ENCODE assay signal across 10 cellular contexts in genomic region chr20:64261138-64261537, GRCh38. TPM values are rescaled to one million over a fixed set of nuclear protein-coding genes. Genes with fewer than 3 reads are reported as not detected.
A peak's percentile ranks its signal among the peaks of the same experiment; 100 is the strongest.
DNase-seq lines count a peak whose midpoint lies in the region; ATAC-seq and TF ChIP-seq lines count a peak whose summit lies in the region.
"Had no signal": no experiment of that assay in that cellular context is flagged by ENCODE, and none has a peak within 500 bp of the region (broad histone marks: within the 10 kb centered on the region; RNA-seq: fewer than 3 reads in every experiment).

No MANE protein-coding gene starts in this region.

- peaks cover 4% of the 10 kb centered on the region; the same call in 1 of the 2 replicates for H3K4me1 ChIP-seq in BE2C

- H3K27me3 ChIP-seq in BE2C, result no peaks in the 10 kb centered on the region
- H3K27me3 ChIP-seq: colonic mucosa had no signal

- peak overlapping the region; percentile 17 for H3K4me3 ChIP-seq in BE2C (ENCODE audit: low read depth, low read length)
- H3K4me3 ChIP-seq in fibroblast of mammary gland (ENCODE audit: control insufficient read depth, low read depth, low read length), result no peak overlapping the region
- H3K4me3 ChIP-seq: colonic mucosa had no signal

- TF ChIP-seq CTCF in BE2C (IDR thresholded peaks at IDR 0.05; ENCODE audit: low read depth, low read length) (no peak), fibroblast of mammary gland (conservative IDR thresholded peaks at IDR 0.05; ENCODE audit: control insufficient read depth, insufficient read depth, low read depth, low read length) (no peak), omental fat pad (IDR thresholded peaks at IDR 0.05) (no peak)

- DNase-seq in BE2C (peak; percentile 79), NCI-H82 treated with DMSO at 0.1 percent for 48 hours (lab: John Stamatoyannopoulos, UW; ENCODE audit: unreplicated experiment) (peak; percentile 76), fibroblast of mammary gland (ENCODE audit: low read depth) (peak; percentile 56), omental fat pad (ENCODE audit: low spot score) (no peak), CD1c-positive myeloid dendritic cell (ENCODE audit: extremely low spot score) (no peak), GDM1 (lab: John Stamatoyannopoulos, UW) (no peak), COR-L47 (lab: John Stamatoyannopoulos, UW) (no peak)
- DNase-seq: activated CD4-positive, CD25-positive, alpha-beta regulatory T cell; colonic mucosa had no signal

- no peaks in the 10 kb centered on the region for H3K9me3 ChIP-seq in BE2C
- H3K9me3 ChIP-seq: colonic mucosa had no signal

- ATAC-seq in omental fat pad (ENCODE audit: low FRiP score) (peak; percentile 45), HG03045 (IDR thresholded peaks at IDR 0.05; ENCODE audit: unreplicated experiment) (no peak)

- no peaks in the 10 kb centered on the region for H3K36me3 ChIP-seq in BE2C
- H3K36me3 ChIP-seq: colonic mucosa had no signal

RNA-seq across cellular contexts. Expression of gene PCMTD2, which starts 5.6 kb away (rescaled TPM):
- polyA plus RNA-seq in BE2C (2012; ENCODE audit: insufficient read depth, insufficient read length, low read depth), result 55.3 TPM
- total RNA-seq in omental fat pad, result 10 to 100 TPM; 31.7 to 97.9 (median 70.7) TPM

Comparison
In these comparisons a context has a peak if more than half of its experiments do, and no peak if none do; other contexts are left out.
1. DNase-seq: peak in BE2C (single experiment), NCI-H82 treated with DMSO at 0.1 percent for 48 hours (single experiment) and fibroblast of mammary gland (single experiment); none in omental fat pad (single experiment), CD1c-positive myeloid dendritic cell (single experiment), GDM1 (single experiment) and COR-L47 (single experiment).